ENCODE assay signal across 1 cellular context in the genomic region with DNA sequence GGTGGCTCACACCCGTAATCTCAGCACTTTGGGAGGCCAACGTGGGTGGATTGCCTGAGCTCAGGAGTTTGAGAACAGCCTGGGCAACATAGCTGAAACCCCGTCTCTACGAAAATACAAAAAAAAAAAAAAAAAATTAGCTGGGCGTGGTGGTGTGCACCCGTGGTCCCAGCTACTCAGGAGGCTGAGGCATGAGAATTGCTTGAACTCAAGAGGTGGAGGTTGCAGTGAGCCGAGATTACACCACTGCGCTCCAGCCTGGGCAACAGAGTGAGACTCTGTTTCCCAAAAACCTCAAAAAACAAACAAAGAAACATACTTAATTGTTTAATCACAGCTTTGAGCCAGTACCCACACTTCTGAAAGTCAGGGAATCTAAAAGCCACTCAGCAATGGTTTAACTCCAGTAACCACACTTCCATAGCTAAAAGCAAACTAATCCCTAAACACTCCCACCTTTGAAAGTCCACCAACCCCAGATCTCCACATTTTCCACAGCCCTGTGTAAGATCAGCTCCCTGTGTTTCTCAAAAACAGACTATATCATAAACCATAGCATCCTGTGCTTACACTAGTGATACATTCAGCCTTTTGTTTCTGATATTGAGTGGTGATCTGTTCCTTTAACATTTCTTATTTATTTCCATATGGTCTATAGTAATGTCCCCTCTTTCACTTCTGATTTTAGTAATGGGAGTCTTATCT.
TF ChIP-seq lines count a peak whose summit lies in the region.

No MANE protein-coding gene starts in this region.

TF ChIP-seq in K562, 482 proteins besides CTCF, POLR2A, EP300 and RAD21 (continued from another document and continues in another):
- TF ChIP-seq, protein P1, sequence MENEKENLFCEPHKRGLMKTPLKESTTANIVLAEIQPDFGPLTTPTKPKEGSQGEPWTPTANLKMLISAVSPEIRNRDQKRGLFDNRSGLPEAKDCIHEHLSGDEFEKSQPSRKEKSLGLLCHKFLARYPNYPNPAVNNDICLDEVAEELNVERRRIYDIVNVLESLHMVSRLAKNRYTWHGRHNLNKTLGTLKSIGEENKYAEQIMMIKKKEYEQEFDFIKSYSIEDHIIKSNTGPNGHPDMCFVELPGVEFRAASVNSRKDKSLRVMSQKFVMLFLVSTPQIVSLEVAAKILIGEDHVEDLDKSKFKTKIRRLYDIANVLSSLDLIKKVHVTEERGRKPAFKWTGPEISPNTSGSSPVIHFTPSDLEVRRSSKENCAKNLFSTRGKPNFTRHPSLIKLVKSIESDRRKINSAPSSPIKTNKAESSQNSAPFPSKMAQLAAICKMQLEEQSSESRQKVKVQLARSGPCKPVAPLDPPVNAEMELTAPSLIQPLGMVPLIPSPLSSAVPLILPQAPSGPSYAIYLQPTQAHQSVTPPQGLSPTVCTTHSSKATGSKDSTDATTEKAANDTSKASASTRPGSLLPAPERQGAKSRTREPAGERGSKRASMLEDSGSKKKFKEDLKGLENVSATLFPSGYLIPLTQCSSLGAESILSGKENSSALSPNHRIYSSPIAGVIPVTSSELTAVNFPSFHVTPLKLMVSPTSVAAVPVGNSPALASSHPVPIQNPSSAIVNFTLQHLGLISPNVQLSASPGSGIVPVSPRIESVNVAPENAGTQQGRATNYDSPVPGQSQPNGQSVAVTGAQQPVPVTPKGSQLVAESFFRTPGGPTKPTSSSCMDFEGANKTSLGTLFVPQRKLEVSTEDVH (IDR thresholded peaks at IDR 0.05; ENCODE audit: low read depth, partially characterized antibody): no peak
- no peak for TF ChIP-seq ZNF239 (CRISPR knock-in tag; IDR thresholded peaks at IDR 0.05)
- 0 out of 2 replicates have a peak, but pooled peaks have one; percentile 24 for TF ChIP-seq POLR2G (IDR thresholded peaks at IDR 0.05; ENCODE audit: low read depth, low read length)
- no peak for TF ChIP-seq WHSC1 (IDR thresholded peaks at IDR 0.05; ENCODE audit: low read length)
- TF ChIP-seq, protein P2, sequence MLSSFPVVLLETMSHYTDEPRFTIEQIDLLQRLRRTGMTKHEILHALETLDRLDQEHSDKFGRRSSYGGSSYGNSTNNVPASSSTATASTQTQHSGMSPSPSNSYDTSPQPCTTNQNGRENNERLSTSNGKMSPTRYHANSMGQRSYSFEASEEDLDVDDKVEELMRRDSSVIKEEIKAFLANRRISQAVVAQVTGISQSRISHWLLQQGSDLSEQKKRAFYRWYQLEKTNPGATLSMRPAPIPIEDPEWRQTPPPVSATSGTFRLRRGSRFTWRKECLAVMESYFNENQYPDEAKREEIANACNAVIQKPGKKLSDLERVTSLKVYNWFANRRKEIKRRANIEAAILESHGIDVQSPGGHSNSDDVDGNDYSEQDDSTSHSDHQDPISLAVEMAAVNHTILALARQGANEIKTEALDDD (IDR thresholded peaks at IDR 0.05): peak; percentile 39; the same call in 1 of the 2 replicates
- TF ChIP-seq SRF (CRISPR knock-in tag; IDR thresholded peaks at IDR 0.05): no peak
- TF ChIP-seq, protein P3, sequence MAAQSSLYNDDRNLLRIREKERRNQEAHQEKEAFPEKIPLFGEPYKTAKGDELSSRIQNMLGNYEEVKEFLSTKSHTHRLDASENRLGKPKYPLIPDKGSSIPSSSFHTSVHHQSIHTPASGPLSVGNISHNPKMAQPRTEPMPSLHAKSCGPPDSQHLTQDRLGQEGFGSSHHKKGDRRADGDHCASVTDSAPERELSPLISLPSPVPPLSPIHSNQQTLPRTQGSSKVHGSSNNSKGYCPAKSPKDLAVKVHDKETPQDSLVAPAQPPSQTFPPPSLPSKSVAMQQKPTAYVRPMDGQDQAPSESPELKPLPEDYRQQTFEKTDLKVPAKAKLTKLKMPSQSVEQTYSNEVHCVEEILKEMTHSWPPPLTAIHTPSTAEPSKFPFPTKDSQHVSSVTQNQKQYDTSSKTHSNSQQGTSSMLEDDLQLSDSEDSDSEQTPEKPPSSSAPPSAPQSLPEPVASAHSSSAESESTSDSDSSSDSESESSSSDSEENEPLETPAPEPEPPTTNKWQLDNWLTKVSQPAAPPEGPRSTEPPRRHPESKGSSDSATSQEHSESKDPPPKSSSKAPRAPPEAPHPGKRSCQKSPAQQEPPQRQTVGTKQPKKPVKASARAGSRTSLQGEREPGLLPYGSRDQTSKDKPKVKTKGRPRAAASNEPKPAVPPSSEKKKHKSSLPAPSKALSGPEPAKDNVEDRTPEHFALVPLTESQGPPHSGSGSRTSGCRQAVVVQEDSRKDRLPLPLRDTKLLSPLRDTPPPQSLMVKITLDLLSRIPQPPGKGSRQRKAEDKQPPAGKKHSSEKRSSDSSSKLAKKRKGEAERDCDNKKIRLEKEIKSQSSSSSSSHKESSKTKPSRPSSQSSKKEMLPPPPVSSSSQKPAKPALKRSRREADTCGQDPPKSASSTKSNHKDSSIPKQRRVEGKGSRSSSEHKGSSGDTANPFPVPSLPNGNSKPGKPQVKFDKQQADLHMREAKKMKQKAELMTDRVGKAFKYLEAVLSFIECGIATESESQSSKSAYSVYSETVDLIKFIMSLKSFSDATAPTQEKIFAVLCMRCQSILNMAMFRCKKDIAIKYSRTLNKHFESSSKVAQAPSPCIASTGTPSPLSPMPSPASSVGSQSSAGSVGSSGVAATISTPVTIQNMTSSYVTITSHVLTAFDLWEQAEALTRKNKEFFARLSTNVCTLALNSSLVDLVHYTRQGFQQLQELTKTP (IDR thresholded peaks at IDR 0.05; ENCODE audit: low read depth in 1 of 2, partially characterized antibody in 2 of 2): peak in 1 of 2 experiments; percentile 17
- TF ChIP-seq POLR2H (tag; IDR thresholded peaks at IDR 0.05; ENCODE audit: low read depth): no peak
- TF ChIP-seq, protein P4, sequence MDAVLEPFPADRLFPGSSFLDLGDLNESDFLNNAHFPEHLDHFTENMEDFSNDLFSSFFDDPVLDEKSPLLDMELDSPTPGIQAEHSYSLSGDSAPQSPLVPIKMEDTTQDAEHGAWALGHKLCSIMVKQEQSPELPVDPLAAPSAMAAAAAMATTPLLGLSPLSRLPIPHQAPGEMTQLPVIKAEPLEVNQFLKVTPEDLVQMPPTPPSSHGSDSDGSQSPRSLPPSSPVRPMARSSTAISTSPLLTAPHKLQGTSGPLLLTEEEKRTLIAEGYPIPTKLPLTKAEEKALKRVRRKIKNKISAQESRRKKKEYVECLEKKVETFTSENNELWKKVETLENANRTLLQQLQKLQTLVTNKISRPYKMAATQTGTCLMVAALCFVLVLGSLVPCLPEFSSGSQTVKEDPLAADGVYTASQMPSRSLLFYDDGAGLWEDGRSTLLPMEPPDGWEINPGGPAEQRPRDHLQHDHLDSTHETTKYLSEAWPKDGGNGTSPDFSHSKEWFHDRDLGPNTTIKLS (IDR thresholded peaks at IDR 0.05; ENCODE audit: borderline replicate concordance, low read depth): no peak
- TF ChIP-seq NR1H2 (CRISPR knock-in tag; IDR thresholded peaks at IDR 0.05): no peak
- TF ChIP-seq, protein P5, sequence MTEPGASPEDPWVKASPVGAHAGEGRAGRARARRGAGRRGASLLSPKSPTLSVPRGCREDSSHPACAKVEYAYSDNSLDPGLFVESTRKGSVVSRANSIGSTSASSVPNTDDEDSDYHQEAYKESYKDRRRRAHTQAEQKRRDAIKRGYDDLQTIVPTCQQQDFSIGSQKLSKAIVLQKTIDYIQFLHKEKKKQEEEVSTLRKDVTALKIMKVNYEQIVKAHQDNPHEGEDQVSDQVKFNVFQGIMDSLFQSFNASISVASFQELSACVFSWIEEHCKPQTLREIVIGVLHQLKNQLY (CRISPR knock-in tag; conservative IDR thresholded peaks at IDR 0.05): no peak
- TF ChIP-seq, protein P6, sequence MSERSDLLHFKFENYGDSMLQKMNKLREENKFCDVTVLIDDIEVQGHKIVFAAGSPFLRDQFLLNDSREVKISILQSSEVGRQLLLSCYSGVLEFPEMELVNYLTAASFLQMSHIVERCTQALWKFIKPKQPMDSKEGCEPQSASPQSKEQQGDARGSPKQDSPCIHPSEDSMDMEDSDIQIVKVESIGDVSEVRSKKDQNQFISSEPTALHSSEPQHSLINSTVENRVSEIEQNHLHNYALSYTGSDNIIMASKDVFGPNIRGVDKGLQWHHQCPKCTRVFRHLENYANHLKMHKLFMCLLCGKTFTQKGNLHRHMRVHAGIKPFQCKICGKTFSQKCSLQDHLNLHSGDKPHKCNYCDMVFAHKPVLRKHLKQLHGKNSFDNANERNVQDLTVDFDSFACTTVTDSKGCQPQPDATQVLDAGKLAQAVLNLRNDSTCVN (CRISPR knock-in tag; IDR thresholded peaks at IDR 0.05): no peak
- no peak for TF ChIP-seq CBX1 (IDR thresholded peaks at IDR 0.05; ENCODE audit: low read depth)
- 0 out of 2 replicates have a peak, but pooled peaks have one; percentile 39 for TF ChIP-seq SP1 (CRISPR knock-in tag; IDR thresholded peaks at IDR 0.05)
- TF ChIP-seq, protein P7, sequence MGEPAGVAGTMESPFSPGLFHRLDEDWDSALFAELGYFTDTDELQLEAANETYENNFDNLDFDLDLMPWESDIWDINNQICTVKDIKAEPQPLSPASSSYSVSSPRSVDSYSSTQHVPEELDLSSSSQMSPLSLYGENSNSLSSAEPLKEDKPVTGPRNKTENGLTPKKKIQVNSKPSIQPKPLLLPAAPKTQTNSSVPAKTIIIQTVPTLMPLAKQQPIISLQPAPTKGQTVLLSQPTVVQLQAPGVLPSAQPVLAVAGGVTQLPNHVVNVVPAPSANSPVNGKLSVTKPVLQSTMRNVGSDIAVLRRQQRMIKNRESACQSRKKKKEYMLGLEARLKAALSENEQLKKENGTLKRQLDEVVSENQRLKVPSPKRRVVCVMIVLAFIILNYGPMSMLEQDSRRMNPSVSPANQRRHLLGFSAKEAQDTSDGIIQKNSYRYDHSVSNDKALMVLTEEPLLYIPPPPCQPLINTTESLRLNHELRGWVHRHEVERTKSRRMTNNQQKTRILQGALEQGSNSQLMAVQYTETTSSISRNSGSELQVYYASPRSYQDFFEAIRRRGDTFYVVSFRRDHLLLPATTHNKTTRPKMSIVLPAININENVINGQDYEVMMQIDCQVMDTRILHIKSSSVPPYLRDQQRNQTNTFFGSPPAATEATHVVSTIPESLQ (CRISPR knock-in tag; IDR thresholded peaks at IDR 0.05): no peak
- no peak for TF ChIP-seq TAF15 (IDR thresholded peaks at IDR 0.05; ENCODE audit: low read depth, low read length)
- TF ChIP-seq MTF1 (CRISPR knock-in tag; IDR thresholded peaks at IDR 0.05; ENCODE audit: borderline replicate concordance): no peak
- TF ChIP-seq ZNF41 (CRISPR knock-in tag; conservative IDR thresholded peaks at IDR 0.05): no peak
- no peak for TF ChIP-seq ZNF212 (CRISPR knock-in tag; IDR thresholded peaks at IDR 0.05)
- TF ChIP-seq CREBBP (IDR thresholded peaks at IDR 0.05; ENCODE audit: low read depth, low read length): no peak
- no peak for TF ChIP-seq ZNF75A (CRISPR knock-in tag; IDR thresholded peaks at IDR 0.05)
- TF ChIP-seq RB1 (IDR thresholded peaks at IDR 0.05; ENCODE audit: low read depth): no peak
- TF ChIP-seq, protein P8, sequence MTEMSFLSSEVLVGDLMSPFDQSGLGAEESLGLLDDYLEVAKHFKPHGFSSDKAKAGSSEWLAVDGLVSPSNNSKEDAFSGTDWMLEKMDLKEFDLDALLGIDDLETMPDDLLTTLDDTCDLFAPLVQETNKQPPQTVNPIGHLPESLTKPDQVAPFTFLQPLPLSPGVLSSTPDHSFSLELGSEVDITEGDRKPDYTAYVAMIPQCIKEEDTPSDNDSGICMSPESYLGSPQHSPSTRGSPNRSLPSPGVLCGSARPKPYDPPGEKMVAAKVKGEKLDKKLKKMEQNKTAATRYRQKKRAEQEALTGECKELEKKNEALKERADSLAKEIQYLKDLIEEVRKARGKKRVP (CRISPR knock-in tag; IDR thresholded peaks at IDR 0.05): no peak
- TF ChIP-seq, protein P9, sequence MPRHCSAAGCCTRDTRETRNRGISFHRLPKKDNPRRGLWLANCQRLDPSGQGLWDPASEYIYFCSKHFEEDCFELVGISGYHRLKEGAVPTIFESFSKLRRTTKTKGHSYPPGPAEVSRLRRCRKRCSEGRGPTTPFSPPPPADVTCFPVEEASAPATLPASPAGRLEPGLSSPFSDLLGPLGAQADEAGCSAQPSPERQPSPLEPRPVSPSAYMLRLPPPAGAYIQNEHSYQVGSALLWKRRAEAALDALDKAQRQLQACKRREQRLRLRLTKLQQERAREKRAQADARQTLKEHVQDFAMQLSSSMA (CRISPR knock-in tag; IDR thresholded peaks at IDR 0.05): no peak
- no peak for TF ChIP-seq KLF10 (CRISPR knock-in tag; IDR thresholded peaks at IDR 0.05)
- TF ChIP-seq TAF9B (IDR thresholded peaks at IDR 0.05; ENCODE audit: partially characterized antibody): peak; percentile 22
- TF ChIP-seq, protein P10, sequence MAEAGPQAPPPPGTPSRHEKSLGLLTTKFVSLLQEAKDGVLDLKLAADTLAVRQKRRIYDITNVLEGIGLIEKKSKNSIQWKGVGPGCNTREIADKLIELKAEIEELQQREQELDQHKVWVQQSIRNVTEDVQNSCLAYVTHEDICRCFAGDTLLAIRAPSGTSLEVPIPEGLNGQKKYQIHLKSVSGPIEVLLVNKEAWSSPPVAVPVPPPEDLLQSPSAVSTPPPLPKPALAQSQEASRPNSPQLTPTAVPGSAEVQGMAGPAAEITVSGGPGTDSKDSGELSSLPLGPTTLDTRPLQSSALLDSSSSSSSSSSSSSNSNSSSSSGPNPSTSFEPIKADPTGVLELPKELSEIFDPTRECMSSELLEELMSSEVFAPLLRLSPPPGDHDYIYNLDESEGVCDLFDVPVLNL (CRISPR knock-in tag; IDR thresholded peaks at IDR 0.05; ENCODE audit: low read depth): no peak
- TF ChIP-seq NONO (IDR thresholded peaks at IDR 0.05; ENCODE audit: low read depth in 2 of 2, low read length in 1 of 2): no peak
- TF ChIP-seq NFIX (CRISPR knock-in tag; IDR thresholded peaks at IDR 0.05; ENCODE audit: low read depth): no peak
- peak; percentile 48; the same call in 1 of the 2 replicates for TF ChIP-seq RBFOX2 (IDR thresholded peaks at IDR 0.05; ENCODE audit: low read depth, low read length)
- TF ChIP-seq ZFP36 (IDR thresholded peaks at IDR 0.05; ENCODE audit: low read depth, low read length, partially characterized antibody): no peak
- no peak for TF ChIP-seq ZNF253 (CRISPR knock-in tag; conservative IDR thresholded peaks at IDR 0.05)
- no peak for TF ChIP-seq ZKSCAN1 (IDR thresholded peaks at IDR 0.05; ENCODE audit: low read depth, low read length)
- TF ChIP-seq, protein P11, sequence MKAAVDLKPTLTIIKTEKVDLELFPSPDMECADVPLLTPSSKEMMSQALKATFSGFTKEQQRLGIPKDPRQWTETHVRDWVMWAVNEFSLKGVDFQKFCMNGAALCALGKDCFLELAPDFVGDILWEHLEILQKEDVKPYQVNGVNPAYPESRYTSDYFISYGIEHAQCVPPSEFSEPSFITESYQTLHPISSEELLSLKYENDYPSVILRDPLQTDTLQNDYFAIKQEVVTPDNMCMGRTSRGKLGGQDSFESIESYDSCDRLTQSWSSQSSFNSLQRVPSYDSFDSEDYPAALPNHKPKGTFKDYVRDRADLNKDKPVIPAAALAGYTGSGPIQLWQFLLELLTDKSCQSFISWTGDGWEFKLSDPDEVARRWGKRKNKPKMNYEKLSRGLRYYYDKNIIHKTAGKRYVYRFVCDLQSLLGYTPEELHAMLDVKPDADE (conservative IDR thresholded peaks at IDR 0.05; ENCODE audit: control insufficient read depth, low read depth, low read length): no peak
- TF ChIP-seq, protein P12, sequence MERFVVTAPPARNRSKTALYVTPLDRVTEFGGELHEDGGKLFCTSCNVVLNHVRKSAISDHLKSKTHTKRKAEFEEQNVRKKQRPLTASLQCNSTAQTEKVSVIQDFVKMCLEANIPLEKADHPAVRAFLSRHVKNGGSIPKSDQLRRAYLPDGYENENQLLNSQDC (CRISPR knock-in tag; IDR thresholded peaks at IDR 0.05): no peak
- no peak for TF ChIP-seq SRSF3 (IDR thresholded peaks at IDR 0.05; ENCODE audit: insufficient read depth, low read length)
- peak; percentile 48 for TF ChIP-seq BRD9 (IDR thresholded peaks at IDR 0.05; ENCODE audit: low read depth, partially characterized antibody)
- TF ChIP-seq RBM17 (IDR thresholded peaks at IDR 0.05; ENCODE audit: borderline replicate concordance, low read depth, low read length): no peak
- TF ChIP-seq SMAD4 (CRISPR knock-in tag; conservative IDR thresholded peaks at IDR 0.05): peak; percentile 56; the same call in 1 of the 2 replicates
- TF ChIP-seq TRIM28 (IDR thresholded peaks at IDR 0.05): peak; percentile 81
